Comparison of ENCODE assay signal across 8 cellular contexts in the genomic region with DNA sequence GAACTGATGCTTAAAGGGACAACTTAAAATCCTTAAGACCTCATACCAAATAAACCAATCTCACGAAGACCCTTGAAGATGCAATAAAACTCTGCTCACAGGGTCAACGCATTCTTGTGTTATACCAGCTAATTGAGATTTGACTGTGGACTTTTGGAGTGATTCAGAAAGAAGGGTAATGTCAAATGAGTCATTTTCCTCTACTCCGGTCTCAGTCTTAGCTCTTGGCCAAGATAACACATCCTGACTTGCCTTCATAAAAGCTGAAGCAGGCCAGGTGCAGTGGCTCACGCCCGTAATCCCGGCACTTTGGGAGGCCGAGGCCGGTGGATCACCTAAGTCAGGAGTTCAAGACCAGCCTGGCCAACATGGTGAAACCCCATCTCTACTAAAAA. TPM values are rescaled to one million over a fixed set of nuclear protein-coding genes. Genes with fewer than 3 reads are reported as not detected.
DNase-seq lines count a peak whose midpoint lies in the region; ATAC-seq and TF ChIP-seq lines count a peak whose summit lies in the region.

No MANE protein-coding gene starts in this region.

- TF ChIP-seq RAD21 in SK-N-SH (IDR thresholded peaks at IDR 0.05; ENCODE audit: low read length), result no peak

- H3K36me3 ChIP-seq in SK-N-SH (replicated peaks in 1 of 2; ENCODE audit: control insufficient read depth in 1 of 2, insufficient read depth in 2 of 2, low read length in 1 of 2), result peaks cover 22 to 30% of the 10 kb centered on the region in 2 experiments
- H3K36me3 ChIP-seq in WERI-Rb-1, result peaks cover 77% of the 10 kb centered on the region
- peaks cover 27% of the 10 kb centered on the region for H3K36me3 ChIP-seq in osteoblast (ENCODE audit: insufficient read depth, low read length)

- peak in 1 of 2 experiments; percentile 34; a peak in 1 of 4 replicates for TF ChIP-seq EP300 in SK-N-SH (IDR thresholded peaks at IDR 0.05; ENCODE audit: borderline replicate concordance in 1 of 2, low read depth in 1 of 2, low read length in 1 of 2)

- WGBS in SK-N-SH (ENCODE audit: low lambda C conversion rate), result 16% methylated on average over 8 of the region's 8 CpGs

- POLR2A ChIA-PET in SK-N-SH (lab: Yijun Ruan, JAX), result interaction anchor here (0.6 to 2.3 kb wide), 5 partner anchors 10 to 1604 kb away, joined by 3 to 10 read pairs (median 8); no protein-coding TSS in a partner anchor

- H3K4me1 ChIP-seq in SK-N-SH (ENCODE audit: control insufficient read depth in 1 of 2, insufficient read depth in 2 of 2, low read depth in 1 of 2, low read length in 1 of 2) (peaks cover 39 to 58% of the 10 kb centered on the region in 2 experiments), osteoblast (ENCODE audit: insufficient read depth, low read length) (peaks cover 64% of the 10 kb centered on the region)

- ATAC-seq in SK-N-SH treated with all-trans-retinoic acid at 6 μM for 48 hours (no peak), HG02981 (IDR thresholded peaks at IDR 0.05; ENCODE audit: unreplicated experiment) (no peak), HG02938 (IDR thresholded peaks at IDR 0.05; ENCODE audit: unreplicated experiment) (no peak)

- H4K20me1 ChIP-seq in SK-N-SH (ENCODE audit: insufficient read depth) (peaks cover 74% of the 10 kb centered on the region), osteoblast (ENCODE audit: insufficient read depth, low read length) (peaks cover 43% of the 10 kb centered on the region)

- TF ChIP-seq CTCF in SK-N-SH (IDR thresholded peaks at IDR 0.05), result no peak
- TF ChIP-seq CTCF in WERI-Rb-1 (IDR thresholded peaks at IDR 0.05; ENCODE audit: low read depth, low read length), result no peak
- no peak for TF ChIP-seq CTCF in coronary artery (IDR thresholded peaks at IDR 0.05)
- no peak for TF ChIP-seq CTCF in osteoblast (IDR thresholded peaks at IDR 0.05; ENCODE audit: extremely low read depth, low read depth, low read length)

- peaks cover 69% of the 10 kb centered on the region for H3F3A ChIP-seq in SK-N-SH (replicated peaks; ENCODE audit: insufficient read depth)

- peak overlapping the region; percentile 88 to 90 for H3K4me3 ChIP-seq in SK-N-SH (ENCODE audit: low read depth in 2 of 2, low read length in 1 of 2)
- peak overlapping the region; percentile 84 for H3K4me3 ChIP-seq in WERI-Rb-1 (ENCODE audit: low read depth, low read length)
- peak overlapping the region; percentile 39 for H3K4me3 ChIP-seq in coronary artery
- peak overlapping the region; percentile 95 for H3K4me3 ChIP-seq in osteoblast (ENCODE audit: insufficient read depth, low read length)

- H3K9ac ChIP-seq in SK-N-SH, result peak overlapping the region; percentile 96

- H3K79me2 ChIP-seq in SK-N-SH (ENCODE audit: insufficient read depth) (peaks cover 92% of the 10 kb centered on the region), osteoblast (ENCODE audit: insufficient read depth, low read length) (peaks cover 50% of the 10 kb centered on the region)

- H3K27ac ChIP-seq in SK-N-SH (ENCODE audit: low read depth in 2 of 2, low read length in 1 of 2), result peak overlapping the region; percentile 80 to 89
- peak overlapping the region; percentile 48 for H3K27ac ChIP-seq in WERI-Rb-1
- peak overlapping the region; percentile 29 to 82 for H3K27ac ChIP-seq in coronary artery
- peak overlapping the region; percentile 98 for H3K27ac ChIP-seq in osteoblast (ENCODE audit: low read depth, low read length)

- CTCF ChIA-PET in SK-N-SH (lab: Yijun Ruan, JAX), result interaction anchor here (1.0 to 3.2 kb wide), 14 partner anchors 8 to 51 kb away, joined by 3 to 35 read pairs (median 5); a partner anchor contains a TSS

- H3K9me3 ChIP-seq in SK-N-SH (no peaks in the 10 kb centered on the region), WERI-Rb-1 (ENCODE audit: severe bottlenecking) (no peaks in the 10 kb centered on the region), osteoblast (ENCODE audit: low read depth, low read length) (no peaks in the 10 kb centered on the region)

- H3K27me3 ChIP-seq in SK-N-SH (ENCODE audit: insufficient read depth) (no peaks in the 10 kb centered on the region), WERI-Rb-1 (ENCODE audit: insufficient read depth, low read depth, severe bottlenecking) (no peaks in the 10 kb centered on the region), osteoblast (ENCODE audit: insufficient read depth, low read length) (no peaks in the 10 kb centered on the region)

- no peak overlapping the region for H2AFZ ChIP-seq in SK-N-SH (ENCODE audit: low read depth)
- H2AFZ ChIP-seq in osteoblast (ENCODE audit: low read length), result no peak overlapping the region

- no peaks in the 10 kb centered on the region for H3K9me2 ChIP-seq in SK-N-SH

- peak overlapping the region; percentile 93 for H3K4me2 ChIP-seq in SK-N-SH
- H3K4me2 ChIP-seq in osteoblast (ENCODE audit: insufficient read depth, low read length), result peak overlapping the region; percentile 98

- DNase-seq in SK-N-SH, result no peak
- no peak for DNase-seq in WERI-Rb-1
- DNase-seq in coronary artery (ENCODE audit: low spot score), result no peak
- peak; percentile 92 for DNase-seq in osteoblast (ENCODE audit: insufficient read length, low spot score, missing footprints)
- no peak for DNase-seq in SK-N-DZ (ENCODE audit: low spot score)

TF ChIP-seq in SK-N-SH, 30 proteins besides CTCF, POLR2A, EP300 and RAD21 (continues in another document):
- no peak for TF ChIP-seq GABPA (IDR thresholded peaks at IDR 0.05; ENCODE audit: low read depth)
- no peak for TF ChIP-seq NRF1 (IDR thresholded peaks at IDR 0.05; ENCODE audit: low read depth, low read length)
- TF ChIP-seq, protein P1, sequence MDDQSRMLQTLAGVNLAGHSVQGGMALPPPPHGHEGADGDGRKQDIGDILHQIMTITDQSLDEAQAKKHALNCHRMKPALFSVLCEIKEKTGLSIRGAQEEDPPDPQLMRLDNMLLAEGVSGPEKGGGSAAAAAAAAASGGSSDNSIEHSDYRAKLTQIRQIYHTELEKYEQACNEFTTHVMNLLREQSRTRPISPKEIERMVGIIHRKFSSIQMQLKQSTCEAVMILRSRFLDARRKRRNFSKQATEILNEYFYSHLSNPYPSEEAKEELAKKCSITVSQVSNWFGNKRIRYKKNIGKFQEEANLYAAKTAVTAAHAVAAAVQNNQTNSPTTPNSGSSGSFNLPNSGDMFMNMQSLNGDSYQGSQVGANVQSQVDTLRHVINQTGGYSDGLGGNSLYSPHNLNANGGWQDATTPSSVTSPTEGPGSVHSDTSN (IDR thresholded peaks at IDR 0.05), result peak; percentile 49; the same call in 1 of the 2 replicates
- TF ChIP-seq FOXM1 (IDR thresholded peaks at IDR 0.05; ENCODE audit: low read depth), result no peak
- no peak for TF ChIP-seq TEAD4 (IDR thresholded peaks at IDR 0.05; ENCODE audit: borderline replicate concordance, insufficient read depth)
- TF ChIP-seq ELF1 (IDR thresholded peaks at IDR 0.05), result no peak
- TF ChIP-seq, protein P2, sequence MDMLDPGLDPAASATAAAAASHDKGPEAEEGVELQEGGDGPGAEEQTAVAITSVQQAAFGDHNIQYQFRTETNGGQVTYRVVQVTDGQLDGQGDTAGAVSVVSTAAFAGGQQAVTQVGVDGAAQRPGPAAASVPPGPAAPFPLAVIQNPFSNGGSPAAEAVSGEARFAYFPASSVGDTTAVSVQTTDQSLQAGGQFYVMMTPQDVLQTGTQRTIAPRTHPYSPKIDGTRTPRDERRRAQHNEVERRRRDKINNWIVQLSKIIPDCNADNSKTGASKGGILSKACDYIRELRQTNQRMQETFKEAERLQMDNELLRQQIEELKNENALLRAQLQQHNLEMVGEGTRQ (IDR thresholded peaks at IDR 0.05; ENCODE audit: borderline replicate concordance, low read depth, low read length), result no peak

TF ChIP-seq in SK-N-SH treated with all-trans-retinoic acid at 6 μM for 48 hours, 23 proteins besides CTCF, POLR2A, EP300 and RAD21 (continues in another document):
- no peak for TF ChIP-seq SNAI2 (CRISPR knock-in tag; IDR thresholded peaks at IDR 0.05)
- TF ChIP-seq TOX (CRISPR knock-in tag; IDR thresholded peaks at IDR 0.05; ENCODE audit: borderline replicate concordance), result no peak
- no peak for TF ChIP-seq ZNF565 (CRISPR knock-in tag; conservative IDR thresholded peaks at IDR 0.05; ENCODE audit: low read depth)
- no peak for TF ChIP-seq ZNF8 (CRISPR knock-in tag; IDR thresholded peaks at IDR 0.05)
- TF ChIP-seq TCF4 (CRISPR knock-in tag; IDR thresholded peaks at IDR 0.05; ENCODE audit: borderline replicate concordance), result no peak
- TF ChIP-seq, protein P3, sequence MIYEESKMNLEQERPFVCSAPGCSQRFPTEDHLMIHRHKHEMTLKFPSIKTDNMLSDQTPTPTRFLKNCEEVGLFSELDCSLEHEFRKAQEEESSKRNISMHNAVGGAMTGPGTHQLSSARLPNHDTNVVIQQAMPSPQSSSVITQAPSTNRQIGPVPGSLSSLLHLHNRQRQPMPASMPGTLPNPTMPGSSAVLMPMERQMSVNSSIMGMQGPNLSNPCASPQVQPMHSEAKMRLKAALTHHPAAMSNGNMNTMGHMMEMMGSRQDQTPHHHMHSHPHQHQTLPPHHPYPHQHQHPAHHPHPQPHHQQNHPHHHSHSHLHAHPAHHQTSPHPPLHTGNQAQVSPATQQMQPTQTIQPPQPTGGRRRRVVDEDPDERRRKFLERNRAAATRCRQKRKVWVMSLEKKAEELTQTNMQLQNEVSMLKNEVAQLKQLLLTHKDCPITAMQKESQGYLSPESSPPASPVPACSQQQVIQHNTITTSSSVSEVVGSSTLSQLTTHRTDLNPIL (CRISPR knock-in tag; IDR thresholded peaks at IDR 0.05; ENCODE audit: low read depth), result no peak

RNA-seq across cellular contexts. Expression of a gene that starts 3.8 kb away (rescaled TPM):
- 1,453 and 1,539 TPM in 2 replicates for polyA plus RNA-seq in SK-N-SH (2012; rRNA removed)
- 1,382 and 1,692 TPM in 2 replicates for polyA plus RNA-seq in SK-N-SH (2012; cell fraction: cytosol; rRNA removed)
- 1,500 and 1,629 TPM in 2 replicates for polyA plus RNA-seq in SK-N-SH (2012; cell fraction: nucleus; rRNA removed)
- total RNA-seq in osteoblast, result 1,919 and 2,299 TPM in 2 replicates
- 973 and 1,108 TPM in 2 replicates for polyA plus RNA-seq in SK-N-DZ (2014; cell fraction: cytosol; rRNA removed)
- 738 and 804 TPM in 2 replicates for polyA plus RNA-seq in SK-N-DZ (2014; cell fraction: nucleus; rRNA removed)

RNA-seq across cellular contexts. Expression of a gene that starts 29.6 kb away (rescaled TPM):
- 0.06 and 0.10 TPM in 2 replicates for polyA plus RNA-seq in SK-N-SH (2012; rRNA removed)
- 0.05 and 0.17 TPM in 2 replicates for polyA plus RNA-seq in SK-N-SH (2012; cell fraction: cytosol; rRNA removed)
- 0.06 and 0.07 TPM in 2 replicates for polyA plus RNA-seq in SK-N-SH (2012; cell fraction: nucleus; rRNA removed)
- not detected in 2 replicates for total RNA-seq in osteoblast
- polyA plus RNA-seq in SK-N-DZ (2014; cell fraction: cytosol; rRNA removed), result not detected in 2 replicates
- polyA plus RNA-seq in SK-N-DZ (2014; cell fraction: nucleus; rRNA removed), result not detected in 2 replicates

RNA-seq across cellular contexts. Expression of a gene that starts 45.2 kb away (rescaled TPM):
- polyA plus RNA-seq in SK-N-SH (2012; rRNA removed), result 57.7 and 76.6 TPM in 2 replicates
- 35.6 and 38.4 TPM in 2 replicates for polyA plus RNA-seq in SK-N-SH (2012; cell fraction: cytosol; rRNA removed)
- polyA plus RNA-seq in SK-N-SH (2012; cell fraction: nucleus; rRNA removed), result 290 and 367 TPM in 2 replicates
- 40.4 and 43.4 TPM in 2 replicates for total RNA-seq in osteoblast
- polyA plus RNA-seq in SK-N-DZ (2014; cell fraction: cytosol; rRNA removed), result 75.4 and 86.8 TPM in 2 replicates
- polyA plus RNA-seq in SK-N-DZ (2014; cell fraction: nucleus; rRNA removed), result 431 and 466 TPM in 2 replicates

Comparison
In these comparisons a context has a peak if more than half of its experiments do, and no peak if none do; other contexts are left out.
1. H3K27ac ChIP-seq: peak in every context shown above with its lines; median percentile 98 in osteoblast; 84 in SK-N-SH; 56 in coronary artery; 48 in WERI-Rb-1.
2. H3K4me3 ChIP-seq: peak in every context shown above with its lines; median percentile 95 in osteoblast; 89 in SK-N-SH; 84 in WERI-Rb-1; 39 in coronary artery.